Comparison of ENCODE assay signal across 6 cellular contexts in genomic region chr1:51005549-51005948, GRCh38. TPM values are rescaled to one million over a fixed set of nuclear protein-coding genes. Genes with fewer than 3 reads are reported as not detected.
DNase-seq lines count a peak whose midpoint lies in the region; ATAC-seq, FAIRE-seq and TF ChIP-seq lines count a peak whose summit lies in the region.
"Not testable (repeated sequence)": the region's sequence is repeated elsewhere in the genome, so short reads cannot be mapped to it uniquely, and the experiment has no call there.

No MANE protein-coding gene starts in this region.

- H3K56ac ChIP-seq in H1 (replicated peaks; ENCODE audit: insufficient read length, low read depth, low read length): not testable (repeated sequence)

- not testable (repeated sequence) for H3K27me3 ChIP-seq in GM23338 (ENCODE audit: insufficient read depth); NT2/D1 (ENCODE audit: insufficient read depth, insufficient read length); H1 (replicated peaks in 1 of 4; ENCODE audit: control insufficient read depth in 3 of 4, extremely low read depth in 1 of 4, insufficient read depth in 3 of 4, low read length in 3 of 4); HepG2 (ENCODE audit: control insufficient read depth in 1 of 2, insufficient read depth in 2 of 2, low read length in 2 of 2); neural progenitor cell

- not testable (repeated sequence) for H3K4me3 ChIP-seq in GM23338; NT2/D1 (ENCODE audit: insufficient read length, low read depth); H1 (ENCODE audit: extremely low read depth in 1 of 4, insufficient read depth in 2 of 4, low read depth in 3 of 4, low read length in 4 of 4); HepG2 (replicated peaks in 1 of 3; ENCODE audit: insufficient read depth in 1 of 3, low read depth in 2 of 3, low read length in 3 of 3); neural progenitor cell

- not testable (repeated sequence) for H2AK5ac ChIP-seq in H1 (ENCODE audit: low read depth, low read length)

- FAIRE-seq in H1 (lab: Jason Lieb, UNC); HepG2 (lab: Jason Lieb, UNC): not testable (repeated sequence)

- H2BK12ac ChIP-seq in H1 (ENCODE audit: low read depth, low read length): not testable (repeated sequence)

- peak overlapping the region; percentile 76 for H2AFZ ChIP-seq in GM23338
- H2AFZ ChIP-seq in H1 (ENCODE audit: low read length): peak overlapping the region; percentile 87; the same call in 1 of the 2 replicates
- H2AFZ ChIP-seq in HepG2 (ENCODE audit: low read length): not testable (repeated sequence)
- peak overlapping the region; percentile 61 for H2AFZ ChIP-seq in neural progenitor cell (replicated peaks)

- not testable (repeated sequence) for H3K9me3 ChIP-seq in NT2/D1 (ENCODE audit: insufficient read depth, low read length); H1 (ENCODE audit: insufficient read depth in 2 of 2, low read depth in 1 of 2, low read length in 1 of 2); HepG2 (ENCODE audit: low read length); neural progenitor cell (ENCODE audit: low read depth)

- not testable (repeated sequence) for H3K18ac ChIP-seq in H1 (ENCODE audit: extremely low read depth, low read length)

- not testable (repeated sequence) for H3K36me3 ChIP-seq in GM23338 (ENCODE audit: insufficient read depth); NT2/D1 (ENCODE audit: insufficient read depth, insufficient read length, low read length); H1 (ENCODE audit: control insufficient read depth in 2 of 4, insufficient read depth in 4 of 4, low read length in 3 of 4); HepG2 (replicated peaks in 1 of 2; ENCODE audit: control insufficient read depth in 1 of 2, insufficient read depth in 2 of 2, low read length in 2 of 2); neural progenitor cell

- intact Hi-C loops in HepG2 (cut with micrococcal nuclease; ENCODE audit: unreplicated experiment): not testable (repeated sequence)

- H3K14ac ChIP-seq in H1 (ENCODE audit: insufficient read length): not testable (repeated sequence)

- H3K9ac ChIP-seq in NT2/D1 (ENCODE audit: insufficient read length, low read depth): peak overlapping the region; percentile 35
- H3K9ac ChIP-seq in H1 (replicated peaks in 1 of 4; ENCODE audit: extremely low read depth in 1 of 4, low read depth in 3 of 4, low read length in 3 of 4); HepG2 (ENCODE audit: insufficient read depth, low read depth, low read length); neural progenitor cell: not testable (repeated sequence)

- WGBS in H1 (ENCODE audit: extremely low coverage in 1 of 2, insufficient coverage in 1 of 2, insufficient read length in 1 of 2, insufficient replicate concordance in 2 of 2, low coverage in 1 of 2, low lambda C conversion rate in 2 of 2, missing lambda C conversion rate in 1 of 2), 2 experiments: 86% methylated on average over 4 of the region's 4 CpGs; no CpG with 5 or more reads in 1 of the 2 experiments
- 50% methylated on average over 1 of the region's 4 CpGs for WGBS in HepG2 (ENCODE audit: low lambda C conversion rate)

- not testable (repeated sequence) for H3K9me2 ChIP-seq in GM23338 (ENCODE audit: insufficient read depth)

- TF ChIP-seq EP300 in H1 (IDR thresholded peaks at IDR 0.05; ENCODE audit: borderline replicate concordance in 1 of 2, low read depth in 2 of 2, low read length in 2 of 2); HepG2 (IDR thresholded peaks at IDR 0.05; ENCODE audit: low read depth in 2 of 2, low read length in 2 of 2); HepG2 (CRISPR knock-in tag; IDR thresholded peaks at IDR 0.05; ENCODE audit: borderline replicate concordance): not testable (repeated sequence)

- not testable (repeated sequence) for H4K91ac ChIP-seq in H1 (replicated peaks; ENCODE audit: insufficient read length, low read length)

- ATAC-seq in GM23338, WTC11, HepG2: not testable (repeated sequence)

- H3K23me2 ChIP-seq in H1 (ENCODE audit: low read depth, low read length): not testable (repeated sequence)

- H4K8ac ChIP-seq in H1 (ENCODE audit: extremely low read depth, insufficient read depth, low read length): peak overlapping the region; percentile 57; the same call in 1 of the 2 replicates

- not testable (repeated sequence) for H2BK120ac ChIP-seq in H1 (replicated peaks; ENCODE audit: low read depth, low read length)

- H2BK5ac ChIP-seq in H1 (ENCODE audit: low read depth, low read length): not testable (repeated sequence)

- H3K9me3 Mint-ChIP-seq in GM23338, WTC11, neural progenitor cell: not testable (repeated sequence)

- H3K27me3 Mint-ChIP-seq in GM23338 (ENCODE audit: insufficient read depth, low read depth, poor library complexity); neural progenitor cell (ENCODE audit: insufficient read depth, low read depth): not testable (repeated sequence)
- H3K27me3 Mint-ChIP-seq in WTC11 (ENCODE audit: low read depth): peaks cover 13% of the 10 kb centered on the region

- not testable (repeated sequence) for BruUV-seq in HepG2 (replicated peaks; lab: Mats Ljungman, UMichigan)

- not testable (repeated sequence) for H3K79me2 ChIP-seq in GM23338 (replicated peaks; ENCODE audit: insufficient read depth); H1 (ENCODE audit: control insufficient read depth in 1 of 2, insufficient read depth in 2 of 2, low read length in 2 of 2); HepG2 (ENCODE audit: insufficient read depth, low read length); neural progenitor cell (ENCODE audit: low read depth)

- not testable (repeated sequence) for H3K4me1 ChIP-seq in GM23338 (ENCODE audit: insufficient read depth); NT2/D1 (ENCODE audit: insufficient read depth, insufficient read length); H1 (replicated peaks in 1 of 4; ENCODE audit: control insufficient read depth in 3 of 4, insufficient read depth in 4 of 4, low read length in 3 of 4); HepG2 (ENCODE audit: insufficient read depth, low read length)
- peaks cover 15% of the 10 kb centered on the region for H3K4me1 ChIP-seq in neural progenitor cell

- not testable (repeated sequence) for TF ChIP-seq POLR2A in H1 (IDR thresholded peaks at IDR 0.05; ENCODE audit: control extremely low read depth in 1 of 2, low read depth in 2 of 2, low read length in 2 of 2); HepG2 (IDR thresholded peaks at IDR 0.05; ENCODE audit: insufficient read depth in 1 of 2, low read depth in 2 of 2, low read length in 2 of 2)

- not testable (repeated sequence) for TF ChIP-seq CTCF in GM23338 (conservative IDR thresholded peaks at IDR 0.05; ENCODE audit: low read depth in 2 of 2); WTC11 (IDR thresholded peaks at IDR 0.05); H1 (IDR thresholded peaks at IDR 0.05; ENCODE audit: control extremely low read depth in 1 of 3, insufficient read depth in 1 of 3, low read depth in 1 of 3, low read length in 3 of 3); HepG2 (CRISPR knock-in tag; IDR thresholded peaks at IDR 0.05); neural progenitor cell (IDR thresholded peaks at IDR 0.05)

- in situ Hi-C loops in HepG2 (cut with HindIII; ENCODE audit: extremely low pct_ligation_motif_present, low pct_unique_long_range_greater_than_20kb): not testable (repeated sequence)

- not testable (repeated sequence) for H4K20me1 ChIP-seq in GM23338 (replicated peaks; ENCODE audit: insufficient read depth); H1 (replicated peaks in 1 of 2; ENCODE audit: control insufficient read depth in 1 of 2, insufficient read depth in 2 of 2, low read length in 2 of 2); HepG2 (ENCODE audit: insufficient read depth, low read length); neural progenitor cell (ENCODE audit: low read depth)

- CTCF ChIA-PET in WTC11 (lab: Charles Lee); HepG2 (lab: Yijun Ruan, JAX; ENCODE audit: low intra/inter-chr PET ratio, low total read pairs): not testable (repeated sequence)
- CTCF ChIA-PET in H1 (lab: Charles Lee; ENCODE audit: partially characterized antibody): interaction anchor here (0.7 to 1.0 kb wide), 2 partner anchors 10 to 385 kb away, joined by 3 to 4 read pairs; no protein-coding TSS in a partner anchor

- H3K4me1 Mint-ChIP-seq in GM23338, WTC11, neural progenitor cell: not testable (repeated sequence)

- H4K5ac ChIP-seq in H1 (ENCODE audit: insufficient read length, low read depth, low read length): not testable (repeated sequence)

- H3K4me2 ChIP-seq in GM23338; H1 (ENCODE audit: insufficient read depth in 1 of 2, low read depth in 2 of 2, low read length in 2 of 2); HepG2 (ENCODE audit: low read depth, low read length); neural progenitor cell: not testable (repeated sequence)

- not testable (repeated sequence) for H3K4me3 Mint-ChIP-seq in GM23338, WTC11, neural progenitor cell

- not testable (repeated sequence) for H2BK15ac ChIP-seq in H1 (ENCODE audit: low read length)

- not testable (repeated sequence) for H3K79me1 ChIP-seq in H1 (ENCODE audit: low read depth, low read length)

- H3F3A ChIP-seq in GM23338 (replicated peaks; ENCODE audit: low read depth); neural progenitor cell (ENCODE audit: low read depth): not testable (repeated sequence)

- not testable (repeated sequence) for H3K27ac Mint-ChIP-seq in GM23338, WTC11, neural progenitor cell

- not testable (repeated sequence) for H3K4ac ChIP-seq in H1 (replicated peaks; ENCODE audit: insufficient read length, low read depth, low read length)

- TF ChIP-seq RAD21 in H1 (IDR thresholded peaks at IDR 0.05 in 1 of 2, conservative IDR thresholded peaks at IDR 0.05 in 1 of 2; ENCODE audit: low read depth in 2 of 2, low read length in 2 of 2); HepG2 (CRISPR knock-in tag; IDR thresholded peaks at IDR 0.05): not testable (repeated sequence)

- not testable (repeated sequence) for H3K27ac ChIP-seq in GM23338 (ENCODE audit: low read depth); H1 (ENCODE audit: low read depth, low read length); HepG2 (ENCODE audit: extremely low read length, insufficient read depth, low read length); neural progenitor cell

- peak; percentile 10 for DNase-seq in GM23338 (ENCODE audit: low spot score)
- DNase-seq in NT2/D1 (ENCODE audit: low read depth, low spot score): not testable (repeated sequence)
- DNase-seq in WTC11 (ENCODE audit: low spot score): peak; percentile 10
- peak in 1 of 2 experiments; percentile 45 for DNase-seq in H1 (ENCODE audit: low read depth in 1 of 2, low spot score in 2 of 2)
- DNase-seq in HepG2 (ENCODE audit: low spot score): peak; percentile 2
- peak; percentile 9 for DNase-seq in neural progenitor cell (ENCODE audit: low spot score)

- not testable (repeated sequence) for H3K23ac ChIP-seq in H1 (ENCODE audit: insufficient read length)

- POLR2A ChIA-PET in WTC11 (lab: Charles Lee); H1 (lab: Charles Lee; ENCODE audit: partially characterized antibody); HepG2 (lab: Yijun Ruan, JAX): not testable (repeated sequence)

- H2BK20ac ChIP-seq in H1 (ENCODE audit: low read length): not testable (repeated sequence)

- H3K36me3 Mint-ChIP-seq in GM23338 (ENCODE audit: low read depth); WTC11; neural progenitor cell: not testable (repeated sequence)

RNA-seq across cellular contexts. Expression of gene CDKN2C, which starts 35.5 kb away (rescaled TPM):
- total RNA-seq in GM23338 (2014; rRNA removed; shearing (Covaris generic)): not detected in 2 replicates
- polyA plus RNA-seq in GM23338 (2016; fragmentation: Nextera tagmentation; extraction: Ambion mirVana) (not detected in 2 replicates), H1 (2011; rRNA removed) (0.05 TPM in 1 of 2 replicates, not detected in the other), HepG2 (2011; rRNA removed) (5.1 and 7.8 TPM in 2 replicates)
- total RNA-seq in WTC11 (2021) (0.11 to 0.14 TPM in 2 of 3 replicates, not detected in the other), HepG2 (2016; rRNA removed; fragmentation: Illumina TruSeq; extraction: Trizol) (13.7 and 14.0 TPM in 2 replicates), neural progenitor cell (ENCODE audit: low replicate concordance) (0.11 and 0.65 TPM in 2 replicates)
- not detected in 2 replicates for total RNA-seq in H1 (2021; fragmentation: NEBNext Ultra II Directional; extraction: Animal tissue kit (Norgen Biotek cat#: 25700))
- not detected for polyA plus RNA-seq in H1 (2011; cell fraction: cytosol; rRNA removed)
- polyA plus RNA-seq in H1 (2011; cell fraction: nucleus; rRNA removed): 0.06 TPM
- polyA plus RNA-seq in H1 (2012, experiment 1 of 2): not detected in 4 replicates
- polyA plus RNA-seq in H1 (2012, experiment 2 of 2): not detected
- not detected for polyA plus RNA-seq in H1 (2013, experiment 1 of 2)
- not detected for polyA plus RNA-seq in H1 (2013, experiment 2 of 2)
- polyA minus RNA-seq in H1 (2011; rRNA and poly(A)+ RNA removed): not detected in 2 replicates
- polyA minus RNA-seq in H1 (2011; cell fraction: cytosol; rRNA and poly(A)+ RNA removed): 0.81 TPM
- polyA minus RNA-seq in H1 (2011; cell fraction: nucleus; rRNA and poly(A)+ RNA removed): 0.50 TPM
- 4.5 and 4.8 TPM in 2 replicates for total RNA-seq in HepG2 (2016; cell fraction: cytosol; rRNA removed; fragmentation: Illumina TruSeq; extraction: Trizol; ENCODE audit: low read depth)
- total RNA-seq in HepG2 (2016; cell fraction: insoluble cytoplasmic fraction; rRNA removed; fragmentation: Illumina TruSeq; extraction: Trizol): 12.6 and 14.5 TPM in 2 replicates
- total RNA-seq in HepG2 (2016; cell fraction: membrane; rRNA removed; fragmentation: Illumina TruSeq; extraction: Trizol): 8.9 and 9.6 TPM in 2 replicates
- total RNA-seq in HepG2 (2016; cell fraction: nucleus; rRNA removed; fragmentation: Illumina TruSeq; extraction: Trizol): 8.9 and 10.3 TPM in 2 replicates
- polyA plus RNA-seq in HepG2 (2011; cell fraction: cytosol; rRNA removed): 7.3 and 7.5 TPM in 2 replicates
- polyA plus RNA-seq in HepG2 (2011; cell fraction: nucleus; rRNA removed): 2.3 and 4.0 TPM in 2 replicates
- 4.7 and 10.1 TPM in 2 replicates for polyA plus RNA-seq in HepG2 (2012)
- polyA plus RNA-seq in HepG2 (2016; cell fraction: cytosol; fragmentation: Illumina TruSeq; extraction: Trizol; ENCODE audit: low read depth): 3.9 and 4.1 TPM in 2 replicates
- polyA plus RNA-seq in HepG2 (2016; cell fraction: insoluble cytoplasmic fraction; fragmentation: Illumina TruSeq; extraction: Trizol; ENCODE audit: low read depth): 21.4 and 22.7 TPM in 2 replicates
- 9.0 and 9.1 TPM in 2 replicates for polyA plus RNA-seq in HepG2 (2016; cell fraction: membrane; fragmentation: Illumina TruSeq; extraction: Trizol; ENCODE audit: low read depth)
- 13.7 and 14.7 TPM in 2 replicates for polyA plus RNA-seq in HepG2 (2016; cell fraction: nucleus; fragmentation: Illumina TruSeq; extraction: Trizol; ENCODE audit: insufficient read depth, low read depth)
- polyA minus RNA-seq in HepG2 (2011; rRNA and poly(A)+ RNA removed; ENCODE audit: low replicate concordance): 5.8 and 52.1 TPM in 2 replicates
- polyA minus RNA-seq in HepG2 (2011; cell fraction: cytosol; rRNA and poly(A)+ RNA removed): 4.9 and 5.0 TPM in 2 replicates
- polyA minus RNA-seq in HepG2 (2011; cell fraction: nucleus; rRNA and poly(A)+ RNA removed): 3.1 and 7.9 TPM in 2 replicates

RNA-seq across cellular contexts. Expression of gene FAF1, which starts 45.5 kb away (rescaled TPM):
- 53.2 and 54.2 TPM in 2 replicates for total RNA-seq in GM23338 (2014; rRNA removed; shearing (Covaris generic))
- polyA plus RNA-seq in GM23338 (2016; fragmentation: Nextera tagmentation; extraction: Ambion mirVana) (19.8 and 24.1 TPM in 2 replicates), H1 (2011; rRNA removed) (5.9 and 10.8 TPM in 2 replicates), HepG2 (2011; rRNA removed) (15.6 and 19.4 TPM in 2 replicates)
- total RNA-seq in WTC11 (2021) (50.4 to 53.5 TPM (median 53.5 TPM) in 3 replicates), HepG2 (2016; rRNA removed; fragmentation: Illumina TruSeq; extraction: Trizol) (63.3 and 82.8 TPM in 2 replicates), neural progenitor cell (ENCODE audit: low replicate concordance) (78.0 and 103 TPM in 2 replicates)
- total RNA-seq in H1 (2021; fragmentation: NEBNext Ultra II Directional; extraction: Animal tissue kit (Norgen Biotek cat#: 25700)): 63.9 and 65.9 TPM in 2 replicates
- polyA plus RNA-seq in H1 (2011; cell fraction: cytosol; rRNA removed): 16.2 TPM
- polyA plus RNA-seq in H1 (2011; cell fraction: nucleus; rRNA removed): 4.7 TPM
- 41.9 to 60.7 TPM (median 46.5 TPM) in 4 replicates for polyA plus RNA-seq in H1 (2012, experiment 1 of 2)
- polyA plus RNA-seq in H1 (2012, experiment 2 of 2): 7.3 TPM
- polyA plus RNA-seq in H1 (2013, experiment 1 of 2): 21.9 TPM
- 23.1 TPM for polyA plus RNA-seq in H1 (2013, experiment 2 of 2)
- 44.3 and 62.3 TPM in 2 replicates for polyA minus RNA-seq in H1 (2011; rRNA and poly(A)+ RNA removed)
- 19.8 TPM for polyA minus RNA-seq in H1 (2011; cell fraction: cytosol; rRNA and poly(A)+ RNA removed)
- polyA minus RNA-seq in H1 (2011; cell fraction: nucleus; rRNA and poly(A)+ RNA removed): 54.6 TPM
- 40.5 and 48.6 TPM in 2 replicates for total RNA-seq in HepG2 (2016; cell fraction: cytosol; rRNA removed; fragmentation: Illumina TruSeq; extraction: Trizol; ENCODE audit: low read depth)
- total RNA-seq in HepG2 (2016; cell fraction: insoluble cytoplasmic fraction; rRNA removed; fragmentation: Illumina TruSeq; extraction: Trizol): 63.0 and 76.3 TPM in 2 replicates
- total RNA-seq in HepG2 (2016; cell fraction: membrane; rRNA removed; fragmentation: Illumina TruSeq; extraction: Trizol): 58.2 and 67.7 TPM in 2 replicates
- 57.2 and 61.7 TPM in 2 replicates for total RNA-seq in HepG2 (2016; cell fraction: nucleus; rRNA removed; fragmentation: Illumina TruSeq; extraction: Trizol)
- polyA plus RNA-seq in HepG2 (2011; cell fraction: cytosol; rRNA removed): 8.4 and 15.7 TPM in 2 replicates
- polyA plus RNA-seq in HepG2 (2011; cell fraction: nucleus; rRNA removed): 5.8 and 7.7 TPM in 2 replicates
- polyA plus RNA-seq in HepG2 (2012): 38.8 and 46.7 TPM in 2 replicates
- polyA plus RNA-seq in HepG2 (2016; cell fraction: cytosol; fragmentation: Illumina TruSeq; extraction: Trizol; ENCODE audit: low read depth): 21.2 and 29.2 TPM in 2 replicates
- 72.2 and 73.8 TPM in 2 replicates for polyA plus RNA-seq in HepG2 (2016; cell fraction: insoluble cytoplasmic fraction; fragmentation: Illumina TruSeq; extraction: Trizol; ENCODE audit: low read depth)
- polyA plus RNA-seq in HepG2 (2016; cell fraction: membrane; fragmentation: Illumina TruSeq; extraction: Trizol; ENCODE audit: low read depth): 36.3 and 46.3 TPM in 2 replicates
- polyA plus RNA-seq in HepG2 (2016; cell fraction: nucleus; fragmentation: Illumina TruSeq; extraction: Trizol; ENCODE audit: insufficient read depth, low read depth): 32.7 and 33.6 TPM in 2 replicates
- 14.1 and 57.5 TPM in 2 replicates for polyA minus RNA-seq in HepG2 (2011; rRNA and poly(A)+ RNA removed; ENCODE audit: low replicate concordance)
- 29.2 and 31.0 TPM in 2 replicates for polyA minus RNA-seq in HepG2 (2011; cell fraction: cytosol; rRNA and poly(A)+ RNA removed)
- polyA minus RNA-seq in HepG2 (2011; cell fraction: nucleus; rRNA and poly(A)+ RNA removed): 53.7 and 80.9 TPM in 2 replicates
